In genomic region chr1:927741-928140, GRCh38 we compare ENCODE assay signal across 34 cellular contexts. TPM values are rescaled to one million over a fixed set of nuclear protein-coding genes. Genes with fewer than 3 reads are reported as not detected.
"Had no signal": no experiment of that assay in that cellular context is flagged by ENCODE, and none has a peak within 500 bp of the region (broad histone marks: within the 10 kb centered on the region; RNA-seq: fewer than 3 reads in every experiment).

No MANE protein-coding gene starts in this region.

- H3K36me3 ChIP-seq: ascending aorta, breast epithelium, cardiac muscle cell, colonic mucosa, esophagus squamous epithelium, gastroesophageal sphincter, heart right ventricle had no signal

- H3K4me3 ChIP-seq: ascending aorta, breast epithelium, cardiac muscle cell, colonic mucosa, esophagus squamous epithelium, gastroesophageal sphincter, heart right ventricle had no signal

- H3K27ac Mint-ChIP-seq: activated CD4-positive, alpha-beta memory T cell treated with anti-CD3 and anti-CD28 coated beads, Interleukin-2, amount 10 ng/mL, durations not matched to agents 7 days and 5 days; activated CD4-positive, alpha-beta T cell treated with anti-CD3 and anti-CD28 coated beads, Interleukin-2, amount 10 ng/mL, durations not matched to agents 7 days and 5 days; activated naive CD4-positive, alpha-beta T cell treated with anti-CD3 and anti-CD28 coated beads, Interleukin-2, amount 10 ng/mL, durations not matched to agents 7 days and 5 days; activated naive CD4-positive, alpha-beta T cell treated with anti-CD3 and anti-CD28 coated beads, Interleukin-2, amount 50 U/mL, for 72 hours; activated naive CD8-positive, alpha-beta T cell treated with anti-CD3 and anti-CD28 coated beads, Interleukin-2, amount 10 ng/mL, durations not matched to agents 7 days and 5 days; activated T-cell treated with anti-CD3 and anti-CD28 coated beads, Interleukin-2, amount 50 U/mL, for 24 hours; activated T-cell treated with anti-CD3 and anti-CD28 coated beads, Interleukin-2, amount 50 U/mL, for 72 hours; brain; T-helper 17 cell; T-helper 2 cell treated with Interferon-gamma antibody and Interleukin-4, amounts not matched to agents 5 μg/mL and 100 μg/mL, for 36 hours had no signal

- H3K36me3 Mint-ChIP-seq: activated naive CD4-positive, alpha-beta T cell treated with anti-CD3 and anti-CD28 coated beads, Interleukin-2, amount 10 ng/mL, durations not matched to agents 7 days and 5 days; activated naive CD4-positive, alpha-beta T cell treated with anti-CD3 and anti-CD28 coated beads, Interleukin-2, amount 50 U/mL, for 72 hours; activated naive CD8-positive, alpha-beta T cell treated with anti-CD3 and anti-CD28 coated beads, Interleukin-2, amount 10 ng/mL, durations not matched to agents 7 days and 5 days; brain had no signal

- H3K9me3 ChIP-seq: ascending aorta, breast epithelium, colonic mucosa, esophagus squamous epithelium, gastroesophageal sphincter, heart right ventricle had no signal

- FAIRE-seq: endometrium, endothelial cell of umbilical vein had no signal

- DNase-seq: activated CD4-positive, alpha-beta memory T cell treated with anti-CD3 and anti-CD28 coated beads, Interleukin-2, amount 10 ng/mL, durations not matched to agents 7 days and 5 days; activated CD4-positive, alpha-beta T cell treated with anti-CD3 and anti-CD28 coated beads for 1 hour; activated CD4-positive, alpha-beta T cell treated with anti-CD3 and anti-CD28 coated beads for 4 hours; activated CD4-positive, alpha-beta T cell treated with anti-CD3 and anti-CD28 coated beads, Interleukin-2, amount 10 ng/mL, durations not matched to agents 7 days and 5 days; activated CD4-positive, alpha-beta T cell treated with anti-CD3 and anti-CD28 coated beads, Interleukin-2, amount 50 U/mL, for 4 hours; activated CD8-positive, alpha-beta memory T cell treated with anti-CD3 and anti-CD28 coated beads, Interleukin-2, amount 50 U/mL, for 48 hours; activated gamma-delta T cell; activated naive CD4-positive, alpha-beta T cell; activated naive CD4-positive, alpha-beta T cell treated with anti-CD3 and anti-CD28 coated beads, Interleukin-2, amount 10 ng/mL, durations not matched to agents 7 days and 5 days; activated naive CD8-positive, alpha-beta T cell treated with anti-CD3 and anti-CD28 coated beads, Interleukin-2, amount 10 ng/mL, durations not matched to agents 7 days and 5 days; activated T-cell treated with anti-CD3 and anti-CD28 coated beads for 4 hours; activated T-cell treated with anti-CD3 and anti-CD28 coated beads, Interleukin-2, amount 50 U/mL, for 24 hours; activated T-cell treated with anti-CD3 and anti-CD28 coated beads, Interleukin-2, amount 50 U/mL, for 72 hours; central memory CD4-positive, alpha-beta T cell; cerebellar nuclear complex; colonic mucosa; effector CD8-positive, alpha-beta T cell; esophagus squamous epithelium; foreskin melanocyte; heart right ventricle; T-helper 17 cell; T1000 had no signal

- H3K4me3 Mint-ChIP-seq: activated CD4-positive, alpha-beta memory T cell treated with anti-CD3 and anti-CD28 coated beads, Interleukin-2, amount 10 ng/mL, durations not matched to agents 7 days and 5 days; activated CD4-positive, alpha-beta T cell treated with anti-CD3 and anti-CD28 coated beads, Interleukin-2, amount 10 ng/mL, durations not matched to agents 7 days and 5 days; activated naive CD4-positive, alpha-beta T cell treated with anti-CD3 and anti-CD28 coated beads, Interleukin-2, amount 10 ng/mL, durations not matched to agents 7 days and 5 days; activated naive CD8-positive, alpha-beta T cell treated with anti-CD3 and anti-CD28 coated beads, Interleukin-2, amount 10 ng/mL, durations not matched to agents 7 days and 5 days; activated T-cell treated with anti-CD3 and anti-CD28 coated beads, Interleukin-2, amount 50 U/mL, for 24 hours; activated T-cell treated with anti-CD3 and anti-CD28 coated beads, Interleukin-2, amount 50 U/mL, for 72 hours; brain; T-helper 17 cell; T-helper 2 cell treated with Interferon-gamma antibody and Interleukin-4, amounts not matched to agents 5 μg/mL and 100 μg/mL, for 36 hours had no signal

- H3K9me3 Mint-ChIP-seq: activated CD4-positive, alpha-beta memory T cell treated with anti-CD3 and anti-CD28 coated beads, Interleukin-2, amount 10 ng/mL, durations not matched to agents 7 days and 5 days; activated CD4-positive, alpha-beta T cell treated with anti-CD3 and anti-CD28 coated beads, Interleukin-2, amount 10 ng/mL, durations not matched to agents 7 days and 5 days; activated naive CD4-positive, alpha-beta T cell treated with anti-CD3 and anti-CD28 coated beads, Interleukin-2, amount 10 ng/mL, durations not matched to agents 7 days and 5 days; activated naive CD4-positive, alpha-beta T cell treated with anti-CD3 and anti-CD28 coated beads, Interleukin-2, amount 50 U/mL, for 72 hours; activated naive CD8-positive, alpha-beta T cell treated with anti-CD3 and anti-CD28 coated beads, Interleukin-2, amount 10 ng/mL, durations not matched to agents 7 days and 5 days; activated T-cell treated with anti-CD3 and anti-CD28 coated beads, Interleukin-2, amount 50 U/mL, for 24 hours; activated T-cell treated with anti-CD3 and anti-CD28 coated beads, Interleukin-2, amount 50 U/mL, for 72 hours; T-helper 2 cell treated with Interferon-gamma antibody and Interleukin-4, amounts not matched to agents 5 μg/mL and 100 μg/mL, for 36 hours had no signal

- H3K27ac ChIP-seq: ascending aorta, breast epithelium, cardiac muscle cell, colonic mucosa, epithelial cell of prostate, esophagus squamous epithelium, gastroesophageal sphincter, heart right ventricle had no signal

- ATAC-seq: activated naive CD4-positive, alpha-beta T cell treated with anti-CD3 and anti-CD28 coated beads, Interleukin-2, amount 50 U/mL, for 72 hours; activated T-cell treated with anti-CD3 and anti-CD28 coated beads, Interleukin-2, amount 50 U/mL, for 72 hours; gastroesophageal sphincter; heart right ventricle; T-helper 17 cell had no signal

RNA-seq across cellular contexts. Expression of gene SAMD11, which starts 4.0 kb away (rescaled TPM):
- total RNA-seq: activated CD4-positive, alpha-beta memory T cell treated with anti-CD3 and anti-CD28 coated beads, Interleukin-2, amount 10 ng/mL, durations not matched to agents 7 days and 5 days; activated CD4-positive, alpha-beta T cell treated with anti-CD3 and anti-CD28 coated beads, Interleukin-2, amount 10 ng/mL, durations not matched to agents 7 days and 5 days; activated naive CD4-positive, alpha-beta T cell treated with anti-CD3 and anti-CD28 coated beads, Interleukin-2, amount 50 U/mL, for 72 hours; endothelial cell of umbilical vein; T-helper 17 cell had no signal
- polyA plus RNA-seq: endothelial cell of umbilical vein had no signal

RNA-seq across cellular contexts. Expression of gene PLEKHN1, which starts 38.5 kb away (rescaled TPM):
- total RNA-seq: ascending aorta had no signal

RNA-seq across cellular contexts. Expression of gene PERM1, which starts 54.2 kb away (rescaled TPM):
- total RNA-seq: activated CD4-positive, alpha-beta memory T cell treated with anti-CD3 and anti-CD28 coated beads, Interleukin-2, amount 10 ng/mL, durations not matched to agents 7 days and 5 days; activated CD4-positive, alpha-beta T cell treated with anti-CD3 and anti-CD28 coated beads, Interleukin-2, amount 10 ng/mL, durations not matched to agents 7 days and 5 days; activated naive CD4-positive, alpha-beta T cell treated with anti-CD3 and anti-CD28 coated beads, Interleukin-2, amount 50 U/mL, for 72 hours; activated naive CD8-positive, alpha-beta T cell treated with anti-CD3 and anti-CD28 coated beads, Interleukin-2, amount 10 ng/mL, durations not matched to agents 7 days and 5 days; activated T-cell treated with anti-CD3 and anti-CD28 coated beads, Interleukin-2, amount 50 U/mL, for 72 hours; ascending aorta; colonic mucosa; dermis microvascular lymphatic vessel endothelial cell; endothelial cell of umbilical vein; esophagus squamous epithelium; glomerular endothelial cell; T-helper 17 cell had no signal
- polyA plus RNA-seq: endothelial cell of umbilical vein had no signal
